ENCODE assay signal across 8 cellular contexts in the genomic region with DNA sequence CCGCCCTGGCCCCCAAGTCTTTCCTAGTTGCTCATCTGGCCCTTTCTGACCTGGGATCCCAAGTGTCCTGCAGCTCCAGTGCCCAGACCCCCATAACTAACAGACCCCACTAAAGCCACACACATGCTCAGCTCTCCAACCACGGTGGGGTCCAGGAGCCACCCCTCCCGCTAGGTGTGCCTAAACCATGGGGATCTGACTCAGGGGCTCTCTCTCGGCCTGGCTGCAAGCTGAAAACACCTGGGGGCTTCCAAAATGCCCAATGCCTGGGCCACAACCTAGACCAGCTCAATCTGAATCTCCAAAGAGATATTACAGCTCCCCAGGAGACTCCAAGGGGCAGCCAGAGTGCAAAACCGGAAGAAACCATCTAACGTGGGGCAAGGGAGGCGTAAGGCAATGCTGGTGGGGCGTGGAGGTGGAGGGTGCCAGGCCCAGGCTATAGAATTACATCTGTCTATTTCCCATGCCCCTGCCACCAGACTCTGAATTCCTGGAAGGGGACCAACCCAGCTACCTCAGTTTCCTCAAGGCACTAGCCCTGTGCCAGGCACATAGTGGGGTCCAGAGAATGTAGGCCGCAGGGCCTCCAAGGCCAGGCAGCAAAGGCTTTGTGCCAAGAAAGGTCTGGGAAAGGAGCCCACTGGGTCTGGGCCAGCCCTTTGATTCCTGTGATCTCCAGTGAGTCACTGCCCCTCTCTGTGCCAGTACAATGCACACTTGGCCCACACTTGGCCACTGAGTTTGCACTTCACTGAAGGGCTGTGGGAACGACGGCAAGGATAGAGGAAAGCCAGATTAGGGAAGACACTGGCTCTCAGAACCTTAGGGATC. TPM values are rescaled to one million over a fixed set of nuclear protein-coding genes. Genes with fewer than 3 reads are reported as not detected.
DNase-seq lines count a peak whose midpoint lies in the region; ATAC-seq and TF ChIP-seq lines count a peak whose summit lies in the region.

No MANE protein-coding gene starts in this region.

- CTCF ChIA-PET in activated CD4-positive, alpha-beta memory T cell treated with anti-CD3 and anti-CD28 coated beads, Interleukin-2, amount 10 ng/mL, durations not matched to agents 7 days and 5 days (lab: Charles Lee): interaction anchor here (1.1 kb wide), 1 partner anchor 19 kb away, joined by 3 read pairs; no protein-coding TSS in a partner anchor

- no peaks in the 10 kb centered on the region for H3K9me3 Mint-ChIP-seq in activated CD4-positive, alpha-beta memory T cell treated with anti-CD3 and anti-CD28 coated beads, Interleukin-2, amount 10 ng/mL, durations not matched to agents 7 days and 5 days
- H3K9me3 Mint-ChIP-seq in glutamatergic neuron (ENCODE audit: unreplicated experiment): peaks cover 14% of the 10 kb centered on the region

- H3K27ac Mint-ChIP-seq in activated CD4-positive, alpha-beta memory T cell treated with anti-CD3 and anti-CD28 coated beads, Interleukin-2, amount 10 ng/mL, durations not matched to agents 7 days and 5 days: peak overlapping the region; percentile 25
- no peak overlapping the region for H3K27ac Mint-ChIP-seq in glutamatergic neuron (ENCODE audit: unreplicated experiment)

- POLR2A ChIA-PET in activated CD4-positive, alpha-beta memory T cell treated with anti-CD3 and anti-CD28 coated beads, Interleukin-2, amount 10 ng/mL, durations not matched to agents 7 days and 5 days (lab: Charles Lee): interaction anchor here (0.6 to 2.7 kb wide), 2 partner anchors 17 to 31 kb away, joined by 3 to 9 read pairs; no protein-coding TSS in a partner anchor

- DNase-seq in EH (ENCODE audit: low read depth): peak; percentile 86
- DNase-seq in activated CD4-positive, alpha-beta memory T cell treated with anti-CD3 and anti-CD28 coated beads, Interleukin-2, amount 10 ng/mL, durations not matched to agents 7 days and 5 days: no peak
- peak; percentile 80 for DNase-seq in glomerular endothelial cell (ENCODE audit: extremely low read depth, low read depth, low spot score)
- DNase-seq in putamen (ENCODE audit: low spot score): peak; percentile 82
- DNase-seq in glutamatergic neuron: no peak
- no peak for DNase-seq in COR-L47 (lab: John Stamatoyannopoulos, UW)

- no peaks in the 10 kb centered on the region for H3K27me3 Mint-ChIP-seq in activated CD4-positive, alpha-beta memory T cell treated with anti-CD3 and anti-CD28 coated beads, Interleukin-2, amount 10 ng/mL, durations not matched to agents 7 days and 5 days
- H3K27me3 Mint-ChIP-seq in glutamatergic neuron (ENCODE audit: unreplicated experiment): peaks cover 11% of the 10 kb centered on the region

- ATAC-seq in HG03565 (IDR thresholded peaks at IDR 0.05; ENCODE audit: unreplicated experiment): no peak
- no peak for ATAC-seq in HG02973 (IDR thresholded peaks at IDR 0.05; ENCODE audit: unreplicated experiment)

- H3K4me1 Mint-ChIP-seq in activated CD4-positive, alpha-beta memory T cell treated with anti-CD3 and anti-CD28 coated beads, Interleukin-2, amount 10 ng/mL, durations not matched to agents 7 days and 5 days: peaks cover 66% of the 10 kb centered on the region
- H3K4me1 Mint-ChIP-seq in glutamatergic neuron (ENCODE audit: low read depth, unreplicated experiment): peaks cover 10% of the 10 kb centered on the region

- peaks cover 59% of the 10 kb centered on the region for H3K36me3 Mint-ChIP-seq in activated CD4-positive, alpha-beta memory T cell treated with anti-CD3 and anti-CD28 coated beads, Interleukin-2, amount 10 ng/mL, durations not matched to agents 7 days and 5 days (ENCODE audit: low read depth)
- no peaks in the 10 kb centered on the region for H3K36me3 Mint-ChIP-seq in glutamatergic neuron (ENCODE audit: unreplicated experiment)

- peak overlapping the region; percentile 17 for H3K4me3 Mint-ChIP-seq in activated CD4-positive, alpha-beta memory T cell treated with anti-CD3 and anti-CD28 coated beads, Interleukin-2, amount 10 ng/mL, durations not matched to agents 7 days and 5 days
- no peak overlapping the region for H3K4me3 Mint-ChIP-seq in glutamatergic neuron (ENCODE audit: unreplicated experiment)

- no peak for TF ChIP-seq CTCF in glutamatergic neuron (IDR thresholded peaks at IDR 0.05; ENCODE audit: partially characterized antibody, unreplicated experiment)

RNA-seq across cellular contexts. Expression of gene CD2BP2, which starts 3.3 kb away (rescaled TPM):
- total RNA-seq in activated CD4-positive, alpha-beta memory T cell treated with anti-CD3 and anti-CD28 coated beads, Interleukin-2, amount 10 ng/mL, durations not matched to agents 7 days and 5 days: 10 to 100 TPM; 75.6 to 75.9 TPM
- total RNA-seq in glomerular endothelial cell (55.6 and 56.3 TPM in 2 replicates), glutamatergic neuron (ENCODE audit: unreplicated experiment) (77.8 TPM)

RNA-seq across cellular contexts. Expression of gene TBC1D10B, which starts 18.5 kb away (rescaled TPM):
- 10 to 100 TPM; 69.2 TPM for total RNA-seq in activated CD4-positive, alpha-beta memory T cell treated with anti-CD3 and anti-CD28 coated beads, Interleukin-2, amount 10 ng/mL, durations not matched to agents 7 days and 5 days
- 47.8 and 61.4 TPM in 2 replicates for total RNA-seq in glomerular endothelial cell
- total RNA-seq in glutamatergic neuron (ENCODE audit: unreplicated experiment): 85.2 TPM

RNA-seq across cellular contexts. Expression of gene MYL11, which starts 22.8 kb away (rescaled TPM):
- total RNA-seq in activated CD4-positive, alpha-beta memory T cell treated with anti-CD3 and anti-CD28 coated beads, Interleukin-2, amount 10 ng/mL, durations not matched to agents 7 days and 5 days: 1 to 10 TPM in 1 of 2 experiments, not detected in 1; 1.2 TPM
- total RNA-seq in glomerular endothelial cell (not detected in 2 replicates), glutamatergic neuron (ENCODE audit: unreplicated experiment) (not detected)

RNA-seq across cellular contexts. Expression of gene SEPTIN1, which starts 30.6 kb away (rescaled TPM):
- 100 to 1,000 TPM; 343 to 354 TPM for total RNA-seq in activated CD4-positive, alpha-beta memory T cell treated with anti-CD3 and anti-CD28 coated beads, Interleukin-2, amount 10 ng/mL, durations not matched to agents 7 days and 5 days
- total RNA-seq in glomerular endothelial cell (0.47 TPM in 1 of 2 replicates, not detected in the other), glutamatergic neuron (ENCODE audit: unreplicated experiment) (2.9 TPM)

RNA-seq across cellular contexts. Expression of gene ZNF48, which starts 43.4 kb away (rescaled TPM):
- total RNA-seq in activated CD4-positive, alpha-beta memory T cell treated with anti-CD3 and anti-CD28 coated beads, Interleukin-2, amount 10 ng/mL, durations not matched to agents 7 days and 5 days: 10 to 100 TPM; 14.2 to 14.5 TPM
- total RNA-seq in glomerular endothelial cell (14.0 and 14.4 TPM in 2 replicates), glutamatergic neuron (ENCODE audit: unreplicated experiment) (74.7 TPM)

Comparison
In these comparisons a context has a peak if more than half of its experiments do, and no peak if none do; other contexts are left out.
1. DNase-seq: peak in EH (single experiment), glomerular endothelial cell (single experiment) and putamen (single experiment); none in activated CD4-positive, alpha-beta memory T cell treated with anti-CD3 and anti-CD28 coated beads, Interleukin-2, amount 10 ng/mL, durations not matched to agents 7 days and 5 days (single experiment), glutamatergic neuron (single experiment) and COR-L47 (single experiment).